ENCODE assay signal across 21 cellular contexts in genomic region chr7:155511597-155511996, GRCh38. TPM values are rescaled to one million over a fixed set of nuclear protein-coding genes. Genes with fewer than 3 reads are reported as not detected.
DNase-seq lines count a peak whose midpoint lies in the region; ATAC-seq and TF ChIP-seq lines count a peak whose summit lies in the region.
"Had no signal": no experiment of that assay in that cellular context is flagged by ENCODE, and none has a peak within 500 bp of the region (broad histone marks: within the 10 kb centered on the region; RNA-seq: fewer than 3 reads in every experiment).

No MANE protein-coding gene starts in this region.

- no peaks in the 10 kb centered on the region for H3K79me2 ChIP-seq in GM23338 (replicated peaks; ENCODE audit: insufficient read depth)
- no peaks in the 10 kb centered on the region for H3K79me2 ChIP-seq in neural cell (replicated peaks; ENCODE audit: insufficient read depth, low read length)

- H3K27ac Mint-ChIP-seq in GM23338 (no peak overlapping the region), WTC11 (no peak overlapping the region)
- H3K27ac Mint-ChIP-seq: CD8-positive, alpha-beta T cell had no signal

- H3K4me3 Mint-ChIP-seq in GM23338 (no peak overlapping the region), WTC11 (peak overlapping the region; percentile 91)
- H3K4me3 Mint-ChIP-seq: CD8-positive, alpha-beta T cell had no signal

- no peak for TF ChIP-seq RAD21 in neural cell (conservative IDR thresholded peaks at IDR 0.05)

- peaks cover 95% of the 10 kb centered on the region for H3K27me3 ChIP-seq in GM23338 (ENCODE audit: insufficient read depth)
- peaks cover 97% of the 10 kb centered on the region for H3K27me3 ChIP-seq in neural cell (ENCODE audit: insufficient read depth, low read depth, low read length)

- no peaks in the 10 kb centered on the region for H3K36me3 Mint-ChIP-seq in GM23338 (ENCODE audit: low read depth)
- no peaks in the 10 kb centered on the region for H3K36me3 Mint-ChIP-seq in WTC11
- H3K36me3 Mint-ChIP-seq: CD8-positive, alpha-beta T cell had no signal

- H4K20me1 ChIP-seq in GM23338 (replicated peaks; ENCODE audit: insufficient read depth) (peaks cover 19% of the 10 kb centered on the region; the same call in 1 of the 2 replicates), neural cell (ENCODE audit: insufficient read depth) (no peaks in the 10 kb centered on the region)

- H2AFZ ChIP-seq in GM23338, result no peak overlapping the region
- no peak overlapping the region for H2AFZ ChIP-seq in neural cell (ENCODE audit: low read depth, low read length)

- H3K4me2 ChIP-seq in GM23338 (peak overlapping the region; percentile 75; the same call in 1 of the 2 replicates), neural cell (ENCODE audit: low read length) (no peak overlapping the region)
- H3K4me2 ChIP-seq: BLaER1 had no signal

- H3K9me3 ChIP-seq in neural cell (ENCODE audit: low read length), result no peaks in the 10 kb centered on the region
- H3K9me3 ChIP-seq: BLaER1, HAP-1 had no signal

- no peak overlapping the region for H3K4me3 ChIP-seq in GM23338
- H3K4me3 ChIP-seq in neural cell (ENCODE audit: low read length), result no peak overlapping the region
- H3K4me3 ChIP-seq: BLaER1, GM12878, HAP-1 had no signal

- ATAC-seq in GM23338, result no peak
- no peak for ATAC-seq in WTC11
- ATAC-seq: CD8-positive, alpha-beta T cell; GM12878; HepG2 had no signal

- no peaks in the 10 kb centered on the region for H3K9me2 ChIP-seq in GM23338 (ENCODE audit: insufficient read depth)
- no peaks in the 10 kb centered on the region for H3K9me2 ChIP-seq in neural cell (ENCODE audit: insufficient read depth, low read length)

- H3K9me3 Mint-ChIP-seq in GM23338 (no peaks in the 10 kb centered on the region), WTC11 (no peaks in the 10 kb centered on the region)
- H3K9me3 Mint-ChIP-seq: CD8-positive, alpha-beta T cell had no signal

- POLR2A ChIA-PET in WTC11 (lab: Charles Lee), result no interaction called here

- CTCF ChIA-PET in WTC11 (lab: Charles Lee), result interaction anchor here (0.6 kb wide), 1 partner anchor 40 kb away, joined by 3 read pairs; no protein-coding TSS in a partner anchor

- H3K4me1 ChIP-seq in GM23338 (ENCODE audit: insufficient read depth), result peaks cover 43% of the 10 kb centered on the region

- TF ChIP-seq EP300 in neural cell (conservative IDR thresholded peaks at IDR 0.05; ENCODE audit: poor library complexity, severe bottlenecking), result no peak

- H3K36me3 ChIP-seq in GM23338 (ENCODE audit: insufficient read depth) (no peaks in the 10 kb centered on the region), neural cell (ENCODE audit: insufficient read depth, low read length) (no peaks in the 10 kb centered on the region)
- H3K36me3 ChIP-seq: BLaER1, HAP-1 had no signal

- no peak for DNase-seq in GM23338 (ENCODE audit: low spot score)
- DNase-seq in WTC11 (ENCODE audit: low spot score), result no peak
- DNase-seq in retina, result peak; percentile 50
- no peak for DNase-seq in kidney tubule cell (ENCODE audit: low spot score)
- DNase-seq in globus pallidus (ENCODE audit: low spot score), result no peak
- no peak for DNase-seq in DMS114 treated with DMSO at 0.1 percent for 48 hours (lab: John Stamatoyannopoulos, UW; ENCODE audit: unreplicated experiment)
- DNase-seq in OCI-M2 (lab: John Stamatoyannopoulos, UW; ENCODE audit: unreplicated experiment), result no peak
- DNase-seq: 8988T; Calu3; CD8-positive, alpha-beta T cell; DMS53; DND-41; EL had no signal

- H3K27me3 Mint-ChIP-seq in GM23338 (ENCODE audit: insufficient read depth, low read depth, poor library complexity) (peaks cover 89% of the 10 kb centered on the region), WTC11 (ENCODE audit: low read depth) (peaks cover 95% of the 10 kb centered on the region)

- no peak overlapping the region for H3K27ac ChIP-seq in GM23338 (ENCODE audit: low read depth)
- no peak overlapping the region for H3K27ac ChIP-seq in neural cell (ENCODE audit: low read length)
- H3K27ac ChIP-seq: BLaER1 had no signal

- no peak for TF ChIP-seq CTCF in GM23338 (conservative IDR thresholded peaks at IDR 0.05; ENCODE audit: low read depth in 2 of 2)
- no peak for TF ChIP-seq CTCF in WTC11 (IDR thresholded peaks at IDR 0.05)
- no peak for TF ChIP-seq CTCF in neural cell (IDR thresholded peaks at IDR 0.05; ENCODE audit: poor library complexity, severe bottlenecking)

- peaks cover 13% of the 10 kb centered on the region; the same call in 1 of the 2 replicates for H3F3A ChIP-seq in GM23338 (replicated peaks; ENCODE audit: low read depth)
- no peaks in the 10 kb centered on the region for H3F3A ChIP-seq in neural cell (ENCODE audit: insufficient read depth, low read length, poor library complexity, severe bottlenecking)

- H3K9ac ChIP-seq in neural cell (ENCODE audit: low read length), result no peak overlapping the region
- H3K9ac ChIP-seq: BLaER1 had no signal

- H3K4me1 Mint-ChIP-seq in GM23338, result peaks cover 45% of the 10 kb centered on the region
- H3K4me1 Mint-ChIP-seq in WTC11, result peaks cover 53% of the 10 kb centered on the region

TF ChIP-seq in WTC11, 78 proteins besides CTCF, POLR2A, EP300 and RAD21:
- TF ChIP-seq FOXK1 (CRISPR knock-in tag; IDR thresholded peaks at IDR 0.05) (no peak), TEAD1 (CRISPR knock-in tag; IDR thresholded peaks at IDR 0.05) (no peak), NR3C1 (CRISPR knock-in tag; conservative IDR thresholded peaks at IDR 0.05; ENCODE audit: low read depth) (no peak), ZBTB21 (CRISPR knock-in tag; IDR thresholded peaks at IDR 0.05; ENCODE audit: borderline replicate concordance) (no peak), RORB (CRISPR knock-in tag; IDR thresholded peaks at IDR 0.05) (no peak), ATF2 (CRISPR knock-in tag; IDR thresholded peaks at IDR 0.05; ENCODE audit: borderline replicate concordance, low read depth) (no peak), ZNF219 (CRISPR knock-in tag; IDR thresholded peaks at IDR 0.05; ENCODE audit: borderline replicate concordance) (no peak)

TF ChIP-seq in neural cell, 6 proteins besides CTCF, POLR2A, EP300 and RAD21:
- TF ChIP-seq POLR2AphosphoS5 (IDR thresholded peaks at IDR 0.05) (peak; percentile 29), MXI1 (conservative IDR thresholded peaks at IDR 0.05; ENCODE audit: poor library complexity, severe bottlenecking) (no peak)

RNA-seq across cellular contexts. Expression of gene CNPY1, which starts 34.8 kb away (rescaled TPM):
- 0.31 TPM in 1 of 2 replicates, not detected in the other for total RNA-seq in GM23338 (2014; rRNA removed; shearing (Covaris generic))
- not detected in 2 replicates for polyA plus RNA-seq in GM23338 (2016; fragmentation: Nextera tagmentation; extraction: Ambion mirVana)
- total RNA-seq in WTC11 (2021), result 0.09 TPM in 2 of 3 replicates, not detected in the other
- polyA plus RNA-seq in neural cell, result 0.36 and 4.2 TPM in 2 replicates
- 1.0 TPM in 1 of 2 replicates, not detected in the other for polyA minus RNA-seq in neural cell
- total RNA-seq: A673; Calu3; CD8-positive, alpha-beta T cell; G401; GM12878; HepG2 had no signal
- polyA plus RNA-seq: AG04450, GM12878, HepG2 had no signal

RNA-seq across cellular contexts. Expression of gene EN2, which starts 53.7 kb away (rescaled TPM):
- total RNA-seq in GM23338 (2014; rRNA removed; shearing (Covaris generic)), result not detected in 2 replicates
- not detected in 2 replicates for polyA plus RNA-seq in GM23338 (2016; fragmentation: Nextera tagmentation; extraction: Ambion mirVana)
- total RNA-seq in WTC11 (2021), result not detected in 3 replicates
- not detected in 2 replicates for polyA plus RNA-seq in neural cell
- polyA minus RNA-seq in neural cell, result not detected in 2 replicates
- total RNA-seq: A673; CD8-positive, alpha-beta T cell; G401; GM12878; HepG2 had no signal
- polyA plus RNA-seq: AG04450, GM12878, HepG2 had no signal
